Comparison of ENCODE assay signal across 38 cellular contexts in the genomic region with DNA sequence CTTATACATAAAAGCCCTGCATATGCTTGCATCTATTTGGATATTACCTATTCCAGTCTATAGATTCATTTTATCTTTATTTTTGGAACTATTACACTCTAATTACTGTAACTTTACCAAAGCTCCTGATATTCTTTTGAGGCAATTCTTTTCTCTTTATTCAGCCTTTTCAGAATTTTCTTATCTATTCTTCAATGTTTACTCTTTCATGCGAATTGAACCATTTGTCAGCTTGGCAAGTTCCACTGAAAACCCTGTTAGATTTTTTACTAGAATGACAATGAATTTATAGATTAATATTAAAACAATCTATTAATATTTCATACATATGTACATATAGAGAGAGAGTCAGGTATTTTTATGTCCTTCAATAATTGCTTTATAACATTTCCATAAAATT. TPM values are rescaled to one million over a fixed set of nuclear protein-coding genes. Genes with fewer than 3 reads are reported as not detected.
"Had no signal": no experiment of that assay in that cellular context is flagged by ENCODE, and none has a peak within 500 bp of the region (broad histone marks: within the 10 kb centered on the region; RNA-seq: fewer than 3 reads in every experiment).

No MANE protein-coding gene starts in this region.

- ATAC-seq: activated CD4-positive, alpha-beta T cell treated with anti-CD3 and anti-CD28 coated beads for 36 hours; activated CD4-positive, CD25-positive, alpha-beta regulatory T cell treated with anti-CD3 and anti-CD28 coated beads, Interleukin-2, amount 50 U/mL, for 24 hours; activated CD8-positive, alpha-beta memory T cell treated with anti-CD3 and anti-CD28 coated beads, Interleukin-2, amount 10 ng/mL, durations not matched to agents 7 days and 5 days; activated CD8-positive, alpha-beta T cell treated with anti-CD3 and anti-CD28 coated beads, Interleukin-2, amount 10 ng/mL, durations not matched to agents 7 days and 5 days; activated naive CD4-positive, alpha-beta T cell treated with anti-CD3 and anti-CD28 coated beads, Interleukin-2, amount 50 U/mL, for 72 hours had no signal

- FAIRE-seq: astrocyte, bronchial epithelial cell had no signal

- H3K36me3 ChIP-seq: adrenal gland, cardiac muscle cell had no signal

- H3K36me3 Mint-ChIP-seq: activated CD8-positive, alpha-beta memory T cell treated with anti-CD3 and anti-CD28 coated beads, Interleukin-2, amount 10 ng/mL, durations not matched to agents 7 days and 5 days; activated naive CD4-positive, alpha-beta T cell treated with anti-CD3 and anti-CD28 coated beads, Interleukin-2, amount 50 U/mL, for 72 hours; activated naive CD8-positive, alpha-beta T cell treated with anti-CD3 and anti-CD28 coated beads for 36 hours; brain had no signal

- H3K4me3 ChIP-seq: adrenal gland, cardiac muscle cell had no signal

- H3K27ac Mint-ChIP-seq: activated B cell treated with CpG ODN at 0.5 μM for 24 hours; activated CD4-positive, alpha-beta memory T cell treated with anti-CD3 and anti-CD28 coated beads, Interleukin-2, amount 10 ng/mL, durations not matched to agents 7 days and 5 days; activated CD4-positive, alpha-beta T cell treated with anti-CD3 and anti-CD28 coated beads for 36 hours; activated CD4-positive, alpha-beta T cell treated with anti-CD3 and anti-CD28 coated beads, Interleukin-2, amount 10 ng/mL, durations not matched to agents 7 days and 5 days; activated CD8-positive, alpha-beta memory T cell treated with anti-CD3 and anti-CD28 coated beads, Interleukin-2, amount 10 ng/mL, durations not matched to agents 7 days and 5 days; activated CD8-positive, alpha-beta T cell treated with anti-CD3 and anti-CD28 coated beads, Interleukin-2, amount 10 ng/mL, durations not matched to agents 7 days and 5 days; activated naive CD4-positive, alpha-beta T cell treated with anti-CD3 and anti-CD28 coated beads for 36 hours; activated naive CD4-positive, alpha-beta T cell treated with anti-CD3 and anti-CD28 coated beads, Interleukin-2, amount 50 U/mL, for 72 hours; activated naive CD8-positive, alpha-beta T cell treated with anti-CD3 and anti-CD28 coated beads for 36 hours; activated T-cell treated with anti-CD3 and anti-CD28 coated beads, Interleukin-2, amount 50 U/mL, for 24 hours; brain; T-helper 1 cell treated with Interleukin-12 subunit alpha and Interleukin-12 subunit beta and Interleukin-4 antibody, amounts not matched to agents 30 μg/mL and 1 μg/mL, for 36 hours; T-helper 2 cell treated with Interferon-gamma antibody and Interleukin-4, amounts not matched to agents 5 μg/mL and 100 μg/mL, for 36 hours had no signal

- H3K27me3 Mint-ChIP-seq: activated B cell treated with CpG ODN at 0.5 μM for 24 hours; activated CD4-positive, alpha-beta memory T cell treated with anti-CD3 and anti-CD28 coated beads, Interleukin-2, amount 10 ng/mL, durations not matched to agents 7 days and 5 days had no signal

- H3K4me3 Mint-ChIP-seq: activated B cell treated with CpG ODN at 0.5 μM for 24 hours; activated CD4-positive, alpha-beta memory T cell treated with anti-CD3 and anti-CD28 coated beads, Interleukin-2, amount 10 ng/mL, durations not matched to agents 7 days and 5 days; activated CD4-positive, alpha-beta T cell treated with anti-CD3 and anti-CD28 coated beads for 36 hours; activated CD4-positive, alpha-beta T cell treated with anti-CD3 and anti-CD28 coated beads, Interleukin-2, amount 10 ng/mL, durations not matched to agents 7 days and 5 days; activated CD8-positive, alpha-beta memory T cell treated with anti-CD3 and anti-CD28 coated beads, Interleukin-2, amount 10 ng/mL, durations not matched to agents 7 days and 5 days; activated CD8-positive, alpha-beta T cell treated with anti-CD3 and anti-CD28 coated beads, Interleukin-2, amount 10 ng/mL, durations not matched to agents 7 days and 5 days; activated naive CD4-positive, alpha-beta T cell treated with anti-CD3 and anti-CD28 coated beads for 36 hours; activated naive CD8-positive, alpha-beta T cell treated with anti-CD3 and anti-CD28 coated beads for 36 hours; activated T-cell treated with anti-CD3 and anti-CD28 coated beads, Interleukin-2, amount 50 U/mL, for 24 hours; central memory CD8-positive, alpha-beta T cell; T-helper 1 cell treated with Interleukin-12 subunit alpha and Interleukin-12 subunit beta and Interleukin-4 antibody, amounts not matched to agents 30 μg/mL and 1 μg/mL, for 36 hours; T-helper 2 cell treated with Interferon-gamma antibody and Interleukin-4, amounts not matched to agents 5 μg/mL and 100 μg/mL, for 36 hours had no signal

- H3K4me1 ChIP-seq: adrenal gland had no signal

- H3K27me3 ChIP-seq: adrenal gland, cardiac muscle cell had no signal

- H3K9me3 ChIP-seq: adrenal gland had no signal

- H3K27ac ChIP-seq: adrenal gland, cardiac muscle cell, VCaP had no signal

- H3K9me3 Mint-ChIP-seq: activated B cell treated with CpG ODN at 0.5 μM for 24 hours; activated CD4-positive, alpha-beta memory T cell treated with anti-CD3 and anti-CD28 coated beads, Interleukin-2, amount 10 ng/mL, durations not matched to agents 7 days and 5 days; activated CD4-positive, alpha-beta T cell treated with anti-CD3 and anti-CD28 coated beads, Interleukin-2, amount 10 ng/mL, durations not matched to agents 7 days and 5 days; activated naive CD4-positive, alpha-beta T cell treated with anti-CD3 and anti-CD28 coated beads for 36 hours; activated naive CD8-positive, alpha-beta T cell treated with anti-CD3 and anti-CD28 coated beads for 36 hours; activated T-cell treated with anti-CD3 and anti-CD28 coated beads, Interleukin-2, amount 50 U/mL, for 24 hours; brain; central memory CD8-positive, alpha-beta T cell; T-helper 1 cell treated with Interleukin-12 subunit alpha and Interleukin-12 subunit beta and Interleukin-4 antibody, amounts not matched to agents 30 μg/mL and 1 μg/mL, for 36 hours; T-helper 2 cell treated with Interferon-gamma antibody and Interleukin-4, amounts not matched to agents 5 μg/mL and 100 μg/mL, for 36 hours had no signal

- H3K4me1 Mint-ChIP-seq: activated B cell treated with CpG ODN at 0.5 μM for 24 hours; activated CD4-positive, alpha-beta memory T cell treated with anti-CD3 and anti-CD28 coated beads, Interleukin-2, amount 10 ng/mL, durations not matched to agents 7 days and 5 days; activated CD4-positive, alpha-beta T cell treated with anti-CD3 and anti-CD28 coated beads for 36 hours; activated CD4-positive, alpha-beta T cell treated with anti-CD3 and anti-CD28 coated beads, Interleukin-2, amount 10 ng/mL, durations not matched to agents 7 days and 5 days; activated CD8-positive, alpha-beta memory T cell treated with anti-CD3 and anti-CD28 coated beads, Interleukin-2, amount 10 ng/mL, durations not matched to agents 7 days and 5 days; activated naive CD8-positive, alpha-beta T cell treated with anti-CD3 and anti-CD28 coated beads for 36 hours; brain; central memory CD8-positive, alpha-beta T cell had no signal

- DNase-seq: activated B cell treated with CpG ODN at 0.5 μM for 24 hours; activated CD4-positive, alpha-beta memory T cell treated with anti-CD3 and anti-CD28 coated beads, Interleukin-2, amount 10 ng/mL, durations not matched to agents 7 days and 5 days; activated CD4-positive, alpha-beta T cell treated with anti-CD3 and anti-CD28 coated beads for 1 hour; activated CD4-positive, alpha-beta T cell treated with anti-CD3 and anti-CD28 coated beads for 36 hours; activated CD4-positive, alpha-beta T cell treated with anti-CD3 and anti-CD28 coated beads for 48 hours; activated CD4-positive, alpha-beta T cell treated with anti-CD3 and anti-CD28 coated beads, Interleukin-2, amount 10 ng/mL, durations not matched to agents 7 days and 5 days; activated CD4-positive, alpha-beta T cell treated with anti-CD3 and anti-CD28 coated beads, Interleukin-2, amount 50 U/mL, for 48 hours; activated CD8-positive, alpha-beta memory T cell treated with anti-CD3 and anti-CD28 coated beads for 24 hours; activated CD8-positive, alpha-beta memory T cell treated with anti-CD3 and anti-CD28 coated beads, Interleukin-2, amount 10 ng/mL, durations not matched to agents 7 days and 5 days; activated CD8-positive, alpha-beta memory T cell treated with anti-CD3 and anti-CD28 coated beads, Interleukin-2, amount 50 U/mL, for 48 hours; activated CD8-positive, alpha-beta T cell treated with anti-CD3 and anti-CD28 coated beads, Interleukin-2, amount 10 ng/mL, durations not matched to agents 7 days and 5 days; activated effector memory CD4-positive, alpha-beta T cell treated with anti-CD3 and anti-CD28 coated beads, Interleukin-2, amount 50 U/mL, for 16 hours; activated gamma-delta T cell treated with Interleukin-2 at 50 U/mL for 16 hours; activated naive CD4-positive, alpha-beta T cell; activated naive CD4-positive, alpha-beta T cell treated with anti-CD3 and anti-CD28 coated beads for 36 hours; activated naive CD4-positive, alpha-beta T cell treated with anti-CD3 and anti-CD28 coated beads, Interleukin-2, amount 50 U/mL, for 16 hours; activated naive CD8-positive, alpha-beta T cell treated with anti-CD3 and anti-CD28 coated beads for 36 hours; activated T-cell treated with anti-CD3 and anti-CD28 coated beads, Interleukin-2, amount 50 U/mL, for 24 hours; activated T-cell treated with anti-CD3 and anti-CD28 coated beads, Interleukin-2, amount 50 U/mL, for 48 hours; adrenal gland; amniotic stem cell; aorta; caudate nucleus; cerebellar nuclear complex; SW 1271; T-helper 1 cell; T-helper 2 cell; T-helper 9 cell had no signal

RNA-seq across cellular contexts. Expression of gene MEP1A, which starts 0.6 kb away (rescaled TPM):
- total RNA-seq: activated B cell treated with CpG ODN at 0.5 μM for 24 hours; activated CD4-positive, alpha-beta memory T cell treated with anti-CD3 and anti-CD28 coated beads, Interleukin-2, amount 10 ng/mL, durations not matched to agents 7 days and 5 days; activated CD4-positive, alpha-beta T cell treated with anti-CD3 and anti-CD28 coated beads for 36 hours; activated CD4-positive, alpha-beta T cell treated with anti-CD3 and anti-CD28 coated beads, Interleukin-2, amount 10 ng/mL, durations not matched to agents 7 days and 5 days; activated CD8-positive, alpha-beta memory T cell treated with anti-CD3 and anti-CD28 coated beads, Interleukin-2, amount 10 ng/mL, durations not matched to agents 7 days and 5 days; activated CD8-positive, alpha-beta T cell treated with anti-CD3 and anti-CD28 coated beads, Interleukin-2, amount 10 ng/mL, durations not matched to agents 7 days and 5 days; activated naive CD4-positive, alpha-beta T cell treated with anti-CD3 and anti-CD28 coated beads for 36 hours; activated naive CD4-positive, alpha-beta T cell treated with anti-CD3 and anti-CD28 coated beads, Interleukin-2, amount 50 U/mL, for 72 hours; activated naive CD8-positive, alpha-beta T cell treated with anti-CD3 and anti-CD28 coated beads for 36 hours; adrenal gland; aorta; astrocyte; bronchial epithelial cell; cardiac muscle cell had no signal
- polyA plus RNA-seq: cardiac muscle cell had no signal

RNA-seq across cellular contexts. Expression of gene ANKRD66, which starts 45.9 kb away (rescaled TPM):
- total RNA-seq: activated B cell treated with CpG ODN at 0.5 μM for 24 hours; activated CD4-positive, alpha-beta memory T cell treated with anti-CD3 and anti-CD28 coated beads, Interleukin-2, amount 10 ng/mL, durations not matched to agents 7 days and 5 days; activated CD4-positive, alpha-beta T cell treated with anti-CD3 and anti-CD28 coated beads for 36 hours; activated CD4-positive, alpha-beta T cell treated with anti-CD3 and anti-CD28 coated beads, Interleukin-2, amount 10 ng/mL, durations not matched to agents 7 days and 5 days; activated CD8-positive, alpha-beta memory T cell treated with anti-CD3 and anti-CD28 coated beads, Interleukin-2, amount 10 ng/mL, durations not matched to agents 7 days and 5 days; activated CD8-positive, alpha-beta T cell treated with anti-CD3 and anti-CD28 coated beads, Interleukin-2, amount 10 ng/mL, durations not matched to agents 7 days and 5 days; activated naive CD4-positive, alpha-beta T cell treated with anti-CD3 and anti-CD28 coated beads for 36 hours; activated naive CD4-positive, alpha-beta T cell treated with anti-CD3 and anti-CD28 coated beads, Interleukin-2, amount 50 U/mL, for 72 hours; activated naive CD8-positive, alpha-beta T cell treated with anti-CD3 and anti-CD28 coated beads for 36 hours; adrenal gland; aorta; astrocyte; bronchial epithelial cell; cardiac muscle cell had no signal
- polyA plus RNA-seq: adrenal gland, aorta, cardiac muscle cell had no signal

RNA-seq across cellular contexts. Expression of gene PLA2G7, which starts 57.5 kb away (rescaled TPM):
- total RNA-seq: activated CD4-positive, alpha-beta memory T cell treated with anti-CD3 and anti-CD28 coated beads, Interleukin-2, amount 10 ng/mL, durations not matched to agents 7 days and 5 days; activated CD4-positive, alpha-beta T cell treated with anti-CD3 and anti-CD28 coated beads for 36 hours; activated CD4-positive, alpha-beta T cell treated with anti-CD3 and anti-CD28 coated beads, Interleukin-2, amount 10 ng/mL, durations not matched to agents 7 days and 5 days; activated CD8-positive, alpha-beta memory T cell treated with anti-CD3 and anti-CD28 coated beads, Interleukin-2, amount 10 ng/mL, durations not matched to agents 7 days and 5 days; activated CD8-positive, alpha-beta T cell treated with anti-CD3 and anti-CD28 coated beads, Interleukin-2, amount 10 ng/mL, durations not matched to agents 7 days and 5 days; activated naive CD4-positive, alpha-beta T cell treated with anti-CD3 and anti-CD28 coated beads for 36 hours; activated naive CD4-positive, alpha-beta T cell treated with anti-CD3 and anti-CD28 coated beads, Interleukin-2, amount 50 U/mL, for 72 hours; activated naive CD8-positive, alpha-beta T cell treated with anti-CD3 and anti-CD28 coated beads for 36 hours; bronchial epithelial cell; cardiac muscle cell had no signal
- polyA plus RNA-seq: cardiac muscle cell had no signal
